8 cellular contexts compared by ENCODE assay signal in the genomic region with DNA sequence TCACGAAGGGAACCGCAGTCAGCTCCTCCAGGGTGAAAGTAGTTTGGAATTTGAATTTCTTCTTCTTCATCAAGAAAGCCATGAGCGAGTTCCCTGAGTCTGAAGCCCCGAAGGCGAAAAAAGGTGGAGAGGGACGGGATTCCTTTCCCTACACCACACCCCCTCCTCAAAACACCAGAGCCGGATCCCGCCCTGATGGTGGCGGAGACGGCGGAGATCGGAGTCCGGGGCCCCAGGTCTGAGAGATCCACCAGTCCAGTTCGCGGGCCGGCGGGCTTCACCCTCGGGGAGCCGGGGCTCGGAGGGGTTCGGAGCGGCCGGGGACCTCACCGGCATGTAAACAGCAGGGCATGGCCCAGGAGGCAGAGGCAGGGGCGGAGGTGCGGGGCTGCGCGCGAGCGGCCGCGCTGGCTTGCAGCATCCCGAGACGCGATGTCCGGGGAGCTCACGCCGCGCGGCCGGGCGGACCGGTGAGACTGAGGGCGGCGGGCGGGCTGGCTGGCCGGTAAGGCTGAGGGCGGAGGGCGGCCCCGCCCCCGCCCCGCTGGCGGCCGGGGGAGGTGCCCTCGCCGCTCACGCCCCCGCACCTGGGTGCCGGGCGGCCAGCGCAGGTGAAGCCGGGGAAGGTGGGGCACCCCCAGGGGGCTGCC. TPM values are rescaled to one million over a fixed set of nuclear protein-coding genes. Genes with fewer than 3 reads are reported as not detected.
DNase-seq lines count a peak whose midpoint lies in the region; ATAC-seq lines count a peak whose summit lies in the region.

No MANE protein-coding gene starts in this region.

- peak overlapping the region; percentile 93 for H3K9ac ChIP-seq in NT2/D1 (ENCODE audit: insufficient read length, low read depth)
- H3K9ac ChIP-seq in skeletal muscle satellite cell (ENCODE audit: low read depth, low read length): peak overlapping the region; percentile 84

- peaks cover 29% of the 10 kb centered on the region for H3K4me1 ChIP-seq in NT2/D1 (ENCODE audit: insufficient read depth, insufficient read length)
- H3K4me1 ChIP-seq in skeletal muscle satellite cell (ENCODE audit: control insufficient read depth, insufficient read depth, low read length): peaks cover 45% of the 10 kb centered on the region

- no peaks in the 10 kb centered on the region for H3K27me3 ChIP-seq in NT2/D1 (ENCODE audit: insufficient read depth, insufficient read length)
- H3K27me3 ChIP-seq in skeletal muscle satellite cell (ENCODE audit: control insufficient read depth, insufficient read depth, low read length): no peaks in the 10 kb centered on the region

- H3K36me3 Mint-ChIP-seq in activated naive CD8-positive, alpha-beta T cell treated with anti-CD3 and anti-CD28 coated beads, Interleukin-2, amount 10 ng/mL, durations not matched to agents 7 days and 5 days: peaks cover 29% of the 10 kb centered on the region

- H3K9me3 ChIP-seq in NT2/D1 (ENCODE audit: insufficient read depth, low read length): no peaks in the 10 kb centered on the region
- H3K9me3 ChIP-seq in skeletal muscle satellite cell (replicated peaks; ENCODE audit: low read length): no peaks in the 10 kb centered on the region

- peaks cover 17% of the 10 kb centered on the region for H3K36me3 ChIP-seq in NT2/D1 (ENCODE audit: insufficient read depth, insufficient read length, low read length)
- H3K36me3 ChIP-seq in skeletal muscle satellite cell (ENCODE audit: insufficient read depth, low read length): no peaks in the 10 kb centered on the region

- peak overlapping the region; percentile 75 for H3K4me3 ChIP-seq in NT2/D1 (ENCODE audit: insufficient read length, low read depth)
- peak overlapping the region; percentile 78 for H3K4me3 ChIP-seq in iPS-11a (ENCODE audit: low read depth, low read length)
- H3K4me3 ChIP-seq in skeletal muscle satellite cell (ENCODE audit: low read length): peak overlapping the region; percentile 89

- H3K27ac Mint-ChIP-seq in activated naive CD8-positive, alpha-beta T cell treated with anti-CD3 and anti-CD28 coated beads, Interleukin-2, amount 10 ng/mL, durations not matched to agents 7 days and 5 days: peak overlapping the region; percentile 89

- peak overlapping the region; percentile 92 for H3K4me3 Mint-ChIP-seq in activated naive CD8-positive, alpha-beta T cell treated with anti-CD3 and anti-CD28 coated beads, Interleukin-2, amount 10 ng/mL, durations not matched to agents 7 days and 5 days

- POLR2A ChIA-PET in activated naive CD8-positive, alpha-beta T cell treated with anti-CD3 and anti-CD28 coated beads, Interleukin-2, amount 10 ng/mL, durations not matched to agents 7 days and 5 days (lab: Charles Lee): interaction anchor here (0.9 to 18.2 kb wide), 13 partner anchors 9 to 92 kb away, joined by 3 to 389 read pairs (median 9); a partner anchor contains a TSS

- ATAC-seq in HG02678 (IDR thresholded peaks at IDR 0.05; ENCODE audit: unreplicated experiment): peak; percentile 36
- peak; percentile 10 for ATAC-seq in activated naive CD8-positive, alpha-beta T cell treated with anti-CD3 and anti-CD28 coated beads, Interleukin-2, amount 10 ng/mL, durations not matched to agents 7 days and 5 days (ENCODE audit: low read depth)

- no peaks in the 10 kb centered on the region for H3K27me3 Mint-ChIP-seq in activated naive CD8-positive, alpha-beta T cell treated with anti-CD3 and anti-CD28 coated beads, Interleukin-2, amount 10 ng/mL, durations not matched to agents 7 days and 5 days

- no peaks in the 10 kb centered on the region for H3K9me3 Mint-ChIP-seq in activated naive CD8-positive, alpha-beta T cell treated with anti-CD3 and anti-CD28 coated beads, Interleukin-2, amount 10 ng/mL, durations not matched to agents 7 days and 5 days

- peak overlapping the region; percentile 100 for H3K4me2 ChIP-seq in skeletal muscle satellite cell (ENCODE audit: low read length)

- peak; percentile 46 for DNase-seq in NCI-H2196 (lab: John Stamatoyannopoulos, UW; ENCODE audit: unreplicated experiment)
- DNase-seq in NCI-H2196 treated with DMSO at 0.1 percent for 48 hours (lab: John Stamatoyannopoulos, UW; ENCODE audit: unreplicated experiment): no peak
- no peak for DNase-seq in NT2/D1 (ENCODE audit: low read depth, low spot score)
- DNase-seq in activated naive CD8-positive, alpha-beta T cell treated with anti-CD3 and anti-CD28 coated beads, Interleukin-2, amount 10 ng/mL, durations not matched to agents 7 days and 5 days: peak; percentile 78
- DNase-seq in NCI-H128 (lab: John Stamatoyannopoulos, UW; ENCODE audit: unreplicated experiment): no peak

- H3K4me1 Mint-ChIP-seq in activated naive CD8-positive, alpha-beta T cell treated with anti-CD3 and anti-CD28 coated beads, Interleukin-2, amount 10 ng/mL, durations not matched to agents 7 days and 5 days: peaks cover 45% of the 10 kb centered on the region

RNA-seq across cellular contexts. Expression of a gene that starts 0.6 kb away (rescaled TPM):
- total RNA-seq in activated naive CD8-positive, alpha-beta T cell treated with anti-CD3 and anti-CD28 coated beads, Interleukin-2, amount 10 ng/mL, durations not matched to agents 7 days and 5 days: 100 to 1,000 TPM; 329 to 366 TPM
- 6.3 and 6.6 TPM in 2 replicates for total RNA-seq in skeletal muscle satellite cell (2012; rRNA removed)

RNA-seq across cellular contexts. Expression of a gene that starts 42.5 kb away (rescaled TPM):
- 10 to 100 TPM; 49.2 to 54.2 TPM for total RNA-seq in activated naive CD8-positive, alpha-beta T cell treated with anti-CD3 and anti-CD28 coated beads, Interleukin-2, amount 10 ng/mL, durations not matched to agents 7 days and 5 days
- 13.7 and 16.6 TPM in 2 replicates for total RNA-seq in skeletal muscle satellite cell (2012; rRNA removed)

RNA-seq across cellular contexts. Expression of a gene that starts 49.6 kb away (rescaled TPM):
- 1 to 10 TPM; 1.5 to 1.9 TPM for total RNA-seq in activated naive CD8-positive, alpha-beta T cell treated with anti-CD3 and anti-CD28 coated beads, Interleukin-2, amount 10 ng/mL, durations not matched to agents 7 days and 5 days
- total RNA-seq in skeletal muscle satellite cell (2012; rRNA removed): 7.2 and 9.6 TPM in 2 replicates

Comparison
In these comparisons a context has a peak if more than half of its experiments do, and no peak if none do; other contexts are left out.
1. DNase-seq: peak in NCI-H2196 (single experiment) and activated naive CD8-positive, alpha-beta T cell treated with anti-CD3 and anti-CD28 coated beads, Interleukin-2, amount 10 ng/mL, durations not matched to agents 7 days and 5 days (single experiment); none in NCI-H2196 treated with DMSO at 0.1 percent for 48 hours (single experiment), NT2/D1 (single experiment) and NCI-H128 (single experiment).
2. Peak in every context shown above with its lines, with median percentiles within 50 percentile points of each other: H3K4me3 ChIP-seq.